13 cellular contexts compared by ENCODE assay signal in genomic region chr3:65617209-65617608, GRCh38.
DNase-seq lines count a peak whose midpoint lies in the region; ATAC-seq and TF ChIP-seq lines count a peak whose summit lies in the region.
"Had no signal": no experiment of that assay in that cellular context is flagged by ENCODE, and none has a peak within 500 bp of the region (broad histone marks: within the 10 kb centered on the region; RNA-seq: fewer than 3 reads in every experiment).

No MANE protein-coding gene starts in this region.

- H3K27me3 Mint-ChIP-seq in mesothelial cell of epicardium (ENCODE audit: low read depth), result no peaks in the 10 kb centered on the region
- H3K27me3 Mint-ChIP-seq in type B pancreatic cell, result no peaks in the 10 kb centered on the region
- H3K27me3 Mint-ChIP-seq: B cell had no signal

- H3K27me3 ChIP-seq in cardiac muscle cell (no peaks in the 10 kb centered on the region), right atrium auricular region (no peaks in the 10 kb centered on the region)
- H3K27me3 ChIP-seq: BLaER1 treated with 17β-estradiol and CSF1 and Interleukin-3, amounts not matched to agents 10 nM and 100 nM had no signal

- peaks cover 31% of the 10 kb centered on the region for H3K4me1 Mint-ChIP-seq in mesothelial cell of epicardium
- H3K4me1 Mint-ChIP-seq in type B pancreatic cell (ENCODE audit: unreplicated experiment), result peaks cover 31% of the 10 kb centered on the region
- H3K4me1 Mint-ChIP-seq: B cell had no signal

- H3K4me3 ChIP-seq in cardiac muscle cell (no peak overlapping the region), right atrium auricular region (no peak overlapping the region), epithelial cell of esophagus (ENCODE audit: low read length) (no peak overlapping the region)
- H3K4me3 ChIP-seq: BLaER1 treated with 17β-estradiol and CSF1 and Interleukin-3, amounts not matched to agents 10 nM and 100 nM; GM23248; HAP-1 had no signal

- no peak for ATAC-seq in HG02798 (IDR thresholded peaks at IDR 0.05; ENCODE audit: poor library complexity, unreplicated experiment)
- ATAC-seq: CD8-positive, alpha-beta T cell had no signal

- TF ChIP-seq CTCF in cardiac muscle cell (IDR thresholded peaks at IDR 0.05; ENCODE audit: low read depth, low read length) (no peak), right atrium auricular region (IDR thresholded peaks at IDR 0.05) (no peak), epithelial cell of esophagus (IDR thresholded peaks at IDR 0.05; ENCODE audit: insufficient read depth, low read depth, low read length, missing control alignments) (no peak), mesothelial cell of epicardium (IDR thresholded peaks at IDR 0.05; ENCODE audit: unreplicated experiment) (no peak), type B pancreatic cell (conservative IDR thresholded peaks at IDR 0.05) (no peak)

- H3K27ac ChIP-seq in cardiac muscle cell (peak overlapping the region; percentile 38), right atrium auricular region (peak overlapping the region in 1 of 2 donors; percentile 9)
- H3K27ac ChIP-seq: BLaER1 treated with 17β-estradiol and CSF1 and Interleukin-3, amounts not matched to agents 10 nM and 100 nM; GM23248 had no signal

- H3K9me3 Mint-ChIP-seq in mesothelial cell of epicardium (no peaks in the 10 kb centered on the region), type B pancreatic cell (no peaks in the 10 kb centered on the region)

- H3K27ac Mint-ChIP-seq in mesothelial cell of epicardium, result peak overlapping the region; percentile 22
- peak overlapping the region; percentile 91 for H3K27ac Mint-ChIP-seq in type B pancreatic cell
- H3K27ac Mint-ChIP-seq: B cell; CD8-positive, alpha-beta T cell had no signal

- H3K36me3 Mint-ChIP-seq in mesothelial cell of epicardium (peaks cover 3% of the 10 kb centered on the region), type B pancreatic cell (no peaks in the 10 kb centered on the region)
- H3K36me3 Mint-ChIP-seq: CD8-positive, alpha-beta T cell had no signal

- no peak overlapping the region for H3K4me3 Mint-ChIP-seq in mesothelial cell of epicardium
- H3K4me3 Mint-ChIP-seq in type B pancreatic cell, result peak overlapping the region; percentile 44
- H3K4me3 Mint-ChIP-seq: B cell; CD8-positive, alpha-beta T cell had no signal

- H3K36me3 ChIP-seq in cardiac muscle cell, result no peaks in the 10 kb centered on the region
- no peaks in the 10 kb centered on the region for H3K36me3 ChIP-seq in right atrium auricular region
- H3K36me3 ChIP-seq: HAP-1 had no signal

- H3K4me1 ChIP-seq in cardiac muscle cell (ENCODE audit: low read depth) (peaks cover 48% of the 10 kb centered on the region), right atrium auricular region (peaks cover 0 to 25% of the 10 kb centered on the region in 2 donors)
- H3K4me1 ChIP-seq: HAP-1 had no signal

- no peaks in the 10 kb centered on the region for H3K9me3 ChIP-seq in cardiac muscle cell (ENCODE audit: low read depth)
- no peaks in the 10 kb centered on the region for H3K9me3 ChIP-seq in right atrium auricular region
- H3K9me3 ChIP-seq: HAP-1 had no signal

- no peak for DNase-seq in cardiac muscle cell (ENCODE audit: low read depth in 1 of 2, low spot score in 1 of 2)
- DNase-seq in right atrium auricular region (ENCODE audit: low spot score), result no peak
- peak; percentile 62 for DNase-seq in epithelial cell of esophagus (ENCODE audit: low read depth)
- no peak for DNase-seq in mesothelial cell of epicardium (ENCODE audit: low spot score in 2 of 2, unreplicated experiment in 2 of 2)
- no peak for DNase-seq in type B pancreatic cell (ENCODE audit: extremely low spot score, unreplicated experiment)
- no peak for DNase-seq in NCI-H1417 treated with DMSO at 0.1 percent for 48 hours (lab: John Stamatoyannopoulos, UW)
- DNase-seq: Calu3; CD8-positive, alpha-beta T cell; GM23248 had no signal
